Comparison of ENCODE assay signal across 9 cellular contexts in genomic region chr12:110776410-110776809, GRCh38. TPM values are rescaled to one million over a fixed set of nuclear protein-coding genes. Genes with fewer than 3 reads are reported as not detected.
A peak's percentile ranks its signal among the peaks of the same experiment; 100 is the strongest.
DNase-seq lines count a peak whose midpoint lies in the region; ATAC-seq and TF ChIP-seq lines count a peak whose summit lies in the region.
"Had no signal": no experiment of that assay in that cellular context is flagged by ENCODE, and none has a peak within 500 bp of the region (broad histone marks: within the 10 kb centered on the region; RNA-seq: fewer than 3 reads in every experiment).

No MANE protein-coding gene starts in this region.

- no peaks in the 10 kb centered on the region for H3K9me3 ChIP-seq in CD8-positive, alpha-beta T cell (ENCODE audit: low read length)
- no peaks in the 10 kb centered on the region for H3K9me3 ChIP-seq in aorta (ENCODE audit: control insufficient read depth, low read length)
- H3K9me3 ChIP-seq in mammary epithelial cell (replicated peaks; ENCODE audit: insufficient read depth, low read length), result no peaks in the 10 kb centered on the region
- H3K9me3 ChIP-seq: vagina had no signal

- in situ Hi-C loops in mammary epithelial cell (cut with MboI; ENCODE audit: low sequenced_read_pairs in 2 of 2), result no loop called here

- dilution Hi-C loops in mammary epithelial cell (cut with HindIII; ENCODE audit: low sequenced_read_pairs), result no loop called here

- no peak for TF ChIP-seq CTCF in CD8-positive, alpha-beta T cell (IDR thresholded peaks at IDR 0.05)
- TF ChIP-seq CTCF in mammary epithelial cell (conservative IDR thresholded peaks at IDR 0.05 in 1 of 2, IDR thresholded peaks at IDR 0.05 in 1 of 2; ENCODE audit: extremely low read depth in 1 of 2, insufficient read depth in 1 of 2, low read depth in 1 of 2, low read length in 2 of 2), result no peak

- BruUV-seq in mammary epithelial cell (replicated peaks; lab: Mats Ljungman, UMichigan), result no TSS peak

- H3K36me3 Mint-ChIP-seq in CD8-positive, alpha-beta T cell, result no peaks in the 10 kb centered on the region

- POLR2A ChIA-PET in CD8-positive, alpha-beta T cell (lab: Charles Lee), result no interaction called here

- no peak overlapping the region for H3K4me3 Mint-ChIP-seq in CD8-positive, alpha-beta T cell

- DNase-seq in CD8-positive, alpha-beta T cell, result no peak
- DNase-seq in activated naive CD8-positive, alpha-beta T cell treated with anti-CD3 and anti-CD28 coated beads, Interleukin-2, amount 50 U/mL, for 16 hours (ENCODE audit: low read depth, low spot score), result peak; percentile 51
- no peak for DNase-seq in aorta
- DNase-seq in mammary epithelial cell, result no peak
- no peak for DNase-seq in occipital lobe (lab: John Stamatoyannopoulos, UW)
- no peak for DNase-seq in cardiac septum (ENCODE audit: low spot score)

- CTCF ChIA-PET in CD8-positive, alpha-beta T cell (lab: Charles Lee), result no interaction called here
- CTCF ChIA-PET in mammary epithelial cell (lab: Charles Lee; ENCODE audit: low non-redundant PET), result no interaction called here

- H3K79me2 ChIP-seq in mammary epithelial cell (ENCODE audit: insufficient read depth, low read length), result no peaks in the 10 kb centered on the region

- H2AFZ ChIP-seq in mammary epithelial cell (ENCODE audit: low read depth, low read length), result no peak overlapping the region

- WGBS in aorta, 2 donors, result 82 to 83% methylated on average over 4 of the region's 4 CpGs
- 80% methylated on average over 4 of the region's 4 CpGs for WGBS in mammary epithelial cell (ENCODE audit: low coverage, missing lambda C conversion rate)

- peaks cover 29% of the 10 kb centered on the region for H3K4me1 ChIP-seq in CD8-positive, alpha-beta T cell (ENCODE audit: insufficient read depth, low read length)
- H3K4me1 ChIP-seq in aorta (ENCODE audit: control insufficient read depth in 1 of 2, insufficient read depth in 2 of 2, low read length in 2 of 2) (no peaks in the 10 kb centered on the region), mammary epithelial cell (ENCODE audit: insufficient read depth, low read length) (no peaks in the 10 kb centered on the region)
- H3K4me1 ChIP-seq: vagina had no signal

- no peaks in the 10 kb centered on the region for H3K27me3 Mint-ChIP-seq in CD8-positive, alpha-beta T cell (ENCODE audit: low read depth)

- H3K27me3 ChIP-seq in CD8-positive, alpha-beta T cell (ENCODE audit: insufficient read depth, low read length), result no peaks in the 10 kb centered on the region
- no peaks in the 10 kb centered on the region for H3K27me3 ChIP-seq in aorta (ENCODE audit: control insufficient read depth in 1 of 2, insufficient read depth in 2 of 2, low read length in 1 of 2)
- no peaks in the 10 kb centered on the region for H3K27me3 ChIP-seq in mammary epithelial cell (ENCODE audit: insufficient read depth, low read length)
- H3K27me3 ChIP-seq: vagina had no signal

- H3K9ac ChIP-seq in mammary epithelial cell (ENCODE audit: insufficient read depth, low read length), result no peak overlapping the region

- H3K4me1 Mint-ChIP-seq in CD8-positive, alpha-beta T cell (ENCODE audit: low read depth), result peaks cover 40% of the 10 kb centered on the region

- no peak overlapping the region for H3K27ac ChIP-seq in CD8-positive, alpha-beta T cell (ENCODE audit: low read depth, low read length)
- no peak overlapping the region for H3K27ac ChIP-seq in aorta (ENCODE audit: low read depth in 1 of 2, low read length in 2 of 2)
- H3K27ac ChIP-seq in mammary epithelial cell (ENCODE audit: insufficient read depth, low read depth, low read length), result no peak overlapping the region
- H3K27ac ChIP-seq: vagina had no signal

- intact Hi-C loops in CD8-positive, alpha-beta T cell (cut with DNase I, micrococcal nuclease), result no loop called here
- intact Hi-C loops in aorta (cut with DNase I) (no loop called here), mammary epithelial cell (cut with micrococcal nuclease) (no loop called here), cardiac septum (cut with DNase I) (no loop called here)

- H4K20me1 ChIP-seq in mammary epithelial cell (ENCODE audit: insufficient read depth, low read length), result no peaks in the 10 kb centered on the region

- H3K4me3 ChIP-seq in CD8-positive, alpha-beta T cell (ENCODE audit: low read depth, low read length), result no peak overlapping the region
- H3K4me3 ChIP-seq in aorta (ENCODE audit: low read length in 2 of 2) (no peak overlapping the region), mammary epithelial cell (replicated peaks in 1 of 3; ENCODE audit: insufficient read depth in 1 of 3, low read depth in 2 of 3, low read length in 3 of 3) (no peak overlapping the region)
- H3K4me3 ChIP-seq: vagina had no signal

- H3K4me2 ChIP-seq in mammary epithelial cell (ENCODE audit: insufficient read depth, low read depth, low read length), result no peak overlapping the region

- ATAC-seq in CD8-positive, alpha-beta T cell, result peak; percentile 43
- peak; percentile 93 for ATAC-seq in GM19467 (IDR thresholded peaks at IDR 0.05; ENCODE audit: unreplicated experiment)
- ATAC-seq in HG03457 (IDR thresholded peaks at IDR 0.05; ENCODE audit: unreplicated experiment), result peak; percentile 87
- ATAC-seq in aorta (ENCODE audit: low FRiP score), result no peak

- H3K36me3 ChIP-seq in CD8-positive, alpha-beta T cell (ENCODE audit: insufficient read depth, low read length), result no peaks in the 10 kb centered on the region
- H3K36me3 ChIP-seq in aorta (ENCODE audit: control insufficient read depth in 1 of 2, insufficient read depth in 2 of 2, low read length in 1 of 2), result no peaks in the 10 kb centered on the region
- no peaks in the 10 kb centered on the region for H3K36me3 ChIP-seq in mammary epithelial cell (ENCODE audit: insufficient read depth, low read length)
- H3K36me3 ChIP-seq: vagina had no signal

- no peaks in the 10 kb centered on the region for H3K9me3 Mint-ChIP-seq in CD8-positive, alpha-beta T cell

- no peak overlapping the region for H3K27ac Mint-ChIP-seq in CD8-positive, alpha-beta T cell

RNA-seq across cellular contexts. Expression of gene PPP1CC, which starts 33.7 kb away (rescaled TPM):
- 100 to 1,000 TPM; 147 to 158 TPM for total RNA-seq in CD8-positive, alpha-beta T cell
- total RNA-seq in aorta (10 to 100 TPM; 73.8 to 85.8 TPM), mammary epithelial cell (100 to 1,000 TPM in 1 of 2 donors, 10 to 100 TPM in 1; 91.0 to 116 TPM), occipital lobe (150 TPM), cardiac septum (102 TPM)
- polyA plus RNA-seq in aorta (100 to 1,000 TPM in 1 of 2 donors, 10 to 100 TPM in 1; 84.4 to 178 TPM), mammary epithelial cell (80.4 TPM)
- polyA minus RNA-seq in mammary epithelial cell, result 76.0 TPM
